28 cellular contexts compared by ENCODE assay signal in genomic region chr2:10788855-10789254, GRCh38.
"Had no signal": no experiment of that assay in that cellular context is flagged by ENCODE, and none has a peak within 500 bp of the region (broad histone marks: within the 10 kb centered on the region; RNA-seq: fewer than 3 reads in every experiment).

No MANE protein-coding gene starts in this region.

- H3K27me3 ChIP-seq: esophagus muscularis mucosa, foreskin keratinocyte, gastroesophageal sphincter, heart left ventricle, hepatocyte, neutrophil, right lobe of liver, suprapubic skin had no signal

- H3K4me3 Mint-ChIP-seq: central memory CD8-positive, alpha-beta T cell; natural killer cell; neural crest cell; stimulated activated naive CD8-positive, alpha-beta T cell treated with anti-CD3 and anti-CD28 coated beads, Interleukin-15, amount 100 ng/mL, for 72 hours; type B pancreatic cell had no signal

- H2AFZ ChIP-seq: hepatocyte, parathyroid adenoma had no signal

- H3K27ac ChIP-seq: coronary artery, esophagus muscularis mucosa, foreskin keratinocyte, gastroesophageal sphincter, heart left ventricle, hepatocyte, neutrophil, parathyroid adenoma, right lobe of liver, suprapubic skin had no signal

- H3K27ac Mint-ChIP-seq: progenitor cell of endocrine pancreas, type B pancreatic cell had no signal

- H3K9me3 Mint-ChIP-seq: central memory CD8-positive, alpha-beta T cell; natural killer cell; neural crest cell; stimulated activated naive CD8-positive, alpha-beta T cell treated with anti-CD3 and anti-CD28 coated beads, Interleukin-15, amount 100 ng/mL, for 72 hours; type B pancreatic cell had no signal

- H3K4me3 ChIP-seq: coronary artery, esophagus muscularis mucosa, gastroesophageal sphincter, heart left ventricle, hepatocyte, lung, right lobe of liver, smooth muscle cell, suprapubic skin had no signal

- H3K27me3 Mint-ChIP-seq: central memory CD8-positive, alpha-beta T cell; progenitor cell of endocrine pancreas; stimulated activated naive CD8-positive, alpha-beta T cell treated with anti-CD3 and anti-CD28 coated beads, Interleukin-15, amount 100 ng/mL, for 72 hours; type B pancreatic cell had no signal

- ATAC-seq: foreskin keratinocyte; gastroesophageal sphincter; heart left ventricle; left cardiac atrium; natural killer cell; right lobe of liver; stimulated activated naive CD8-positive, alpha-beta T cell treated with anti-CD3 and anti-CD28 coated beads, Interleukin-15, amount 100 ng/mL, for 72 hours had no signal

- H3K4me1 ChIP-seq: right lobe of liver, suprapubic skin had no signal

- H3K4me2 ChIP-seq: hepatocyte, smooth muscle cell had no signal

- H3K4me1 Mint-ChIP-seq: neural crest cell had no signal

- H3K9ac ChIP-seq: parathyroid adenoma had no signal

- DNase-seq: dermis blood vessel endothelial cell; effector memory CD4-positive, alpha-beta T cell; foreskin keratinocyte; heart left ventricle; left cardiac atrium; mesendoderm; midbrain; natural killer cell; right lobe of liver; stimulated activated CD4-positive, alpha-beta T cell treated with anti-CD3 and anti-CD28 coated beads, Interleukin-12 subunit alpha, Interleukin-12 subunit beta, amount 100 ng/mL, for 4 hours; stimulated activated CD4-positive, alpha-beta T cell treated with anti-CD3 and anti-CD28 coated beads, Interleukin-1b, Interleukin-23, amount 100 ng/mL, for 48 hours; stimulated activated CD4-positive, alpha-beta T cell treated with anti-CD3 and anti-CD28 coated beads, Interleukin-4, amount 100 ng/mL, for 1 hour; stimulated activated CD8-positive, alpha-beta memory T cell treated with anti-CD3 and anti-CD28 coated beads, Interleukin-4, amount 100 ng/mL, for 48 hours; stimulated activated naive CD4-positive, alpha-beta T cell; stimulated activated naive CD8-positive, alpha-beta T cell treated with anti-CD3 and anti-CD28 coated beads, Interleukin-15, amount 100 ng/mL, for 72 hours had no signal

- H3K9me3 ChIP-seq: esophagus muscularis mucosa, gastroesophageal sphincter, heart left ventricle, neutrophil, right lobe of liver, suprapubic skin had no signal
